Comparison of ENCODE assay signal across 32 cellular contexts in genomic region chr4:15712214-15712613, GRCh38.
"Had no signal": no experiment of that assay in that cellular context is flagged by ENCODE, and none has a peak within 500 bp of the region (broad histone marks: within the 10 kb centered on the region; RNA-seq: fewer than 3 reads in every experiment).

No MANE protein-coding gene starts in this region.

- DNase-seq: naive thymus-derived CD8-positive, alpha-beta T cell; nephron progenitor cell; occipital lobe; ovary; posterior cingulate gyrus; psoas muscle; right cardiac atrium; spleen; stimulated activated CD4-positive, alpha-beta T cell treated with anti-CD3 and anti-CD28 coated beads, Interleukin-12 subunit alpha, Interleukin-12 subunit beta, amount 100 ng/mL, for 4 hours; stimulated activated CD4-positive, alpha-beta T cell treated with anti-CD3 and anti-CD28 coated beads, Interleukin-1b, Interleukin-23, amount 100 ng/mL, for 48 hours; stimulated activated CD4-positive, alpha-beta T cell treated with anti-CD3 and anti-CD28 coated beads, Interleukin-4, amount 100 ng/mL, for 1 hour; stimulated activated CD4-positive, alpha-beta T cell treated with anti-CD3 and anti-CD28 coated beads, Interleukin-4, amount 100 ng/mL, for 4 hours; stimulated activated CD8-positive, alpha-beta memory T cell treated with anti-CD3 and anti-CD28 coated beads, Interleukin-4, amount 100 ng/mL, for 48 hours; stimulated activated naive CD4-positive, alpha-beta T cell; stimulated activated naive CD8-positive, alpha-beta T cell treated with anti-CD3 and anti-CD28 coated beads, Interleukin-15, amount 100 ng/mL, for 72 hours; stimulated activated naive CD8-positive, alpha-beta T cell treated with anti-CD3 and anti-CD28 coated beads, Interleukin-15, Interleukin-2, amounts not matched to agents 100 U/mL and 50 U/mL, for 24 hours; substantia nigra; testis; tibial artery; transverse colon; upper lobe of right lung; uterus had no signal

- H3K4me1 Mint-ChIP-seq: naive thymus-derived CD8-positive, alpha-beta T cell; stimulated activated memory B cell treated with anti-CD40 and anti-IgM and Interleukin-4, amounts not matched to agents 10 μg/mL and 1 μg/mL and 100 μg/mL, for 72 hours; stimulated activated naive CD8-positive, alpha-beta T cell treated with anti-CD3 and anti-CD28 coated beads, Interleukin-15, amount 100 ng/mL, for 72 hours had no signal

- ATAC-seq: naive thymus-derived CD8-positive, alpha-beta T cell; natural killer cell treated with Interleukin-12 subunit alpha and Interleukin-12 subunit beta and Interleukin-15 and Interleukin-18, amount 100 ng/mL, for 72 hours; psoas muscle; right cardiac atrium; sciatic nerve; stimulated activated memory B cell treated with anti-CD40 and anti-IgM and Interleukin-4, amounts not matched to agents 10 μg/mL and 1 μg/mL and 100 μg/mL, for 72 hours; stimulated activated naive CD8-positive, alpha-beta T cell treated with anti-CD3 and anti-CD28 coated beads, Interleukin-15, amount 100 ng/mL, for 72 hours; upper lobe of right lung had no signal

- H3K4me1 ChIP-seq: parathyroid adenoma, psoas muscle, testis, transverse colon, upper lobe of right lung, uterus had no signal

- H3K27ac Mint-ChIP-seq: naive thymus-derived CD8-positive, alpha-beta T cell; natural killer cell treated with Interleukin-12 subunit alpha and Interleukin-12 subunit beta and Interleukin-15 and Interleukin-18, amount 100 ng/mL, for 72 hours; nephron progenitor cell; progenitor cell of endocrine pancreas; stimulated activated memory B cell treated with anti-CD40 and anti-IgM and Interleukin-4, amounts not matched to agents 10 μg/mL and 1 μg/mL and 100 μg/mL, for 72 hours; stimulated activated naive CD8-positive, alpha-beta T cell treated with anti-CD3 and anti-CD28 coated beads, Interleukin-15, amount 100 ng/mL, for 72 hours; type B pancreatic cell had no signal

- H3K36me3 Mint-ChIP-seq: naive thymus-derived CD8-positive, alpha-beta T cell; natural killer cell treated with Interleukin-12 subunit alpha and Interleukin-12 subunit beta and Interleukin-15 and Interleukin-18, amount 100 ng/mL, for 72 hours; stimulated activated memory B cell treated with anti-CD40 and anti-IgM and Interleukin-4, amounts not matched to agents 10 μg/mL and 1 μg/mL and 100 μg/mL, for 72 hours; type B pancreatic cell had no signal

- H3K36me3 ChIP-seq: ovary, suprapubic skin, tibial artery, transverse colon, upper lobe of right lung, uterus had no signal

- H3K9me3 Mint-ChIP-seq: naive thymus-derived CD8-positive, alpha-beta T cell; natural killer cell treated with Interleukin-12 subunit alpha and Interleukin-12 subunit beta and Interleukin-15 and Interleukin-18, amount 100 ng/mL, for 72 hours; nephron progenitor cell; neural crest cell; stimulated activated memory B cell treated with anti-CD40 and anti-IgM and Interleukin-4, amounts not matched to agents 10 μg/mL and 1 μg/mL and 100 μg/mL, for 72 hours; stimulated activated naive CD8-positive, alpha-beta T cell treated with anti-CD3 and anti-CD28 coated beads, Interleukin-15, amount 100 ng/mL, for 72 hours; type B pancreatic cell had no signal

- H3K27me3 Mint-ChIP-seq: naive thymus-derived CD8-positive, alpha-beta T cell; natural killer cell treated with Interleukin-12 subunit alpha and Interleukin-12 subunit beta and Interleukin-15 and Interleukin-18, amount 100 ng/mL, for 72 hours; progenitor cell of endocrine pancreas; stimulated activated memory B cell treated with anti-CD40 and anti-IgM and Interleukin-4, amounts not matched to agents 10 μg/mL and 1 μg/mL and 100 μg/mL, for 72 hours; stimulated activated naive CD8-positive, alpha-beta T cell treated with anti-CD3 and anti-CD28 coated beads, Interleukin-15, amount 100 ng/mL, for 72 hours; type B pancreatic cell had no signal

- H3K9me3 ChIP-seq: ovary, psoas muscle, spleen, suprapubic skin, testis, tibial artery, transverse colon, upper lobe of right lung, uterus had no signal

- H3K27ac ChIP-seq: ovary, parathyroid adenoma, psoas muscle, skin epidermis, spleen, suprapubic skin, testis, tibial artery, transverse colon, upper lobe of right lung, uterus had no signal

- H3K4me3 Mint-ChIP-seq: naive thymus-derived CD8-positive, alpha-beta T cell; natural killer cell treated with Interleukin-12 subunit alpha and Interleukin-12 subunit beta and Interleukin-15 and Interleukin-18, amount 100 ng/mL, for 72 hours; nephron progenitor cell; neural crest cell; stimulated activated memory B cell treated with anti-CD40 and anti-IgM and Interleukin-4, amounts not matched to agents 10 μg/mL and 1 μg/mL and 100 μg/mL, for 72 hours; stimulated activated naive CD8-positive, alpha-beta T cell treated with anti-CD3 and anti-CD28 coated beads, Interleukin-15, amount 100 ng/mL, for 72 hours; type B pancreatic cell had no signal

- H3K27me3 ChIP-seq: ovary, spleen, suprapubic skin, testis, tibial artery, transverse colon, upper lobe of right lung, uterus had no signal

- H3K4me3 ChIP-seq: ovary, psoas muscle, skin epidermis, smooth muscle cell, spleen, suprapubic skin, testis, tibial artery, transverse colon, upper lobe of right lung, uterus had no signal
